ENCODE assay signal across 1 cellular context in the genomic region with DNA sequence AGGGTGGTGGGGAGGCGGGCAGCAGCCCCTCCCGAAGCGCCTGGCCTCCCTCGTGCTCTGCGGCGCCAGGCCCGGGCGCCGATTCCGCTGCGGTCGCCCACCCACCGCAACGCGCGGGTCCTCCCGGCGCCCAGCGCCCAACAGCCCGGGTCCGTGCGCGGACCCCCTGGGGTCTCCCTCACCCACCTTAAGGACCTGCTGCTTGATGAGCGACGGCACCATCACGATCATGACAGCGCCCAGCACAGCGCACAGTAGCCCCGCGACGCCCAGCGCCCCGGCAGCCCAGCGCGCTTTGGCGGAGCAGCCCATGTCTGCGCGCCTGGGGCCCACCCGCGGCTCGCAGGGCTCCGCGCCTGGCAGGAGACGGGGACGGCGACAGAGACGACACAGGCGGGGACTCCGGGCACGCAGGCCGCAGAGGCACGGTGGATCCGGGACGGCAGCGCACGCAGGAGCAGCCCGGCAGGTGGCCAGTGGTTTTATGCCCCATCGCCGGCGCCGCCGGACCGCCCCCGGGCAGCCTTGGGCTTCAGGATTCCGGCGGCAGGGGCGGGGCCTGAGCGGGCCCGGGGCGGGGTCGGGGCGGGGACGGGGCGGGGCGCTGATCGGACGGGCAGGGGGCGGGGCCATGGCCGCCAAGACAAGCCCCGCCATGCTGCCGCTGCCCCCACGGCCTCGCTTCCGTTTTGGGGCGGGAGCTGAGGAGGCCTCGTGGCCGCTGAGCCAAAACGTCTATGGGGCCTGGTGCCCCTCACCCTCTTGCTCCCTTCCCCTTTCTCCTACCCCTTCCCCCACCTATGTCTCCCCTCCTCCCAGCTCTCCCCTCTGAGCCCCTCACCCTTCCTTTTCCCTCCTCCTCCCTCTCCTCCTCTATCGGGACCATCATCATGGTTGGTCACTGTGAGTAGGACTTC.
TF ChIP-seq lines count a peak whose summit lies in the region.

Gene SCARB1 (minus strand): TSS at position 456 of the 917 bp plus-strand sequence. CDS start 144 bp downstream, at position 312.

TF ChIP-seq in WTC11, 78 proteins besides CTCF, POLR2A, EP300 and RAD21 (continued from another document):
- TF ChIP-seq STAT6 (CRISPR knock-in tag; conservative IDR thresholded peaks at IDR 0.05; ENCODE audit: low read depth) (no peak), SMAD3 (CRISPR knock-in tag; IDR thresholded peaks at IDR 0.05; ENCODE audit: borderline replicate concordance) (no peak), NR3C1 (CRISPR knock-in tag; conservative IDR thresholded peaks at IDR 0.05; ENCODE audit: low read depth) (no peak), ZNF396 (CRISPR knock-in tag; IDR thresholded peaks at IDR 0.05; ENCODE audit: borderline replicate concordance) (no peak), GTF2I (CRISPR knock-in tag; conservative IDR thresholded peaks at IDR 0.05) (no peak), IRF2 (CRISPR knock-in tag; IDR thresholded peaks at IDR 0.05; ENCODE audit: borderline replicate concordance, low read depth) (no peak), EMX1 (CRISPR knock-in tag; IDR thresholded peaks at IDR 0.05) (no peak), RELA (CRISPR knock-in tag; IDR thresholded peaks at IDR 0.05; ENCODE audit: borderline replicate concordance) (no peak)
- TF ChIP-seq, protein P1, sequence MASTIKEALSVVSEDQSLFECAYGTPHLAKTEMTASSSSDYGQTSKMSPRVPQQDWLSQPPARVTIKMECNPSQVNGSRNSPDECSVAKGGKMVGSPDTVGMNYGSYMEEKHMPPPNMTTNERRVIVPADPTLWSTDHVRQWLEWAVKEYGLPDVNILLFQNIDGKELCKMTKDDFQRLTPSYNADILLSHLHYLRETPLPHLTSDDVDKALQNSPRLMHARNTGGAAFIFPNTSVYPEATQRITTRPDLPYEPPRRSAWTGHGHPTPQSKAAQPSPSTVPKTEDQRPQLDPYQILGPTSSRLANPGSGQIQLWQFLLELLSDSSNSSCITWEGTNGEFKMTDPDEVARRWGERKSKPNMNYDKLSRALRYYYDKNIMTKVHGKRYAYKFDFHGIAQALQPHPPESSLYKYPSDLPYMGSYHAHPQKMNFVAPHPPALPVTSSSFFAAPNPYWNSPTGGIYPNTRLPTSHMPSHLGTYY (CRISPR knock-in tag; IDR thresholded peaks at IDR 0.05) = no peak
- TF ChIP-seq, protein P2, sequence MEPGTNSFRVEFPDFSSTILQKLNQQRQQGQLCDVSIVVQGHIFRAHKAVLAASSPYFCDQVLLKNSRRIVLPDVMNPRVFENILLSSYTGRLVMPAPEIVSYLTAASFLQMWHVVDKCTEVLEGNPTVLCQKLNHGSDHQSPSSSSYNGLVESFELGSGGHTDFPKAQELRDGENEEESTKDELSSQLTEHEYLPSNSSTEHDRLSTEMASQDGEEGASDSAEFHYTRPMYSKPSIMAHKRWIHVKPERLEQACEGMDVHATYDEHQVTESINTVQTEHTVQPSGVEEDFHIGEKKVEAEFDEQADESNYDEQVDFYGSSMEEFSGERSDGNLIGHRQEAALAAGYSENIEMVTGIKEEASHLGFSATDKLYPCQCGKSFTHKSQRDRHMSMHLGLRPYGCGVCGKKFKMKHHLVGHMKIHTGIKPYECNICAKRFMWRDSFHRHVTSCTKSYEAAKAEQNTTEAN (CRISPR knock-in tag; IDR thresholded peaks at IDR 0.05) = peak; percentile 58; the same call in 1 of the 2 replicates
TF ChIP-seq in WTC11: peak in this region for 22.
